ENCODE assay signal across 23 cellular contexts in the genomic region with DNA sequence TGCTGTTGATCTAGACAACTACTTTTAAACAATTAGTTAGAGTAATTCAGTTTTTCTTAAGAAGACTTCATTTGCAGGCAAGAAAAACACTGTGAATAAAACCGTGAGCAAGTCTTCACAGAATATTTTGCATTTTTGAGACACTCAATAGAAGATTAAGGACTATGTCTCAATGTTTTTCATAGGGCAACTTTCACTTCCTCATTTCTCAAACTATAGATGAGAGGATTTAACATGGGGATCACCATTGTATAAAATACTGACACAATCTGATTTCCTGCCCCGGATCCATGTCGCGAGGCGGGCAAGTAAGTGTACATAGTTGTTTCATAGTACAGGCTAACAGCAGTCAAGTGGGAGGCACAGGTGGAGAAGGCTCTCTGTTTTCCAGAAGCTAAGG.
DNase-seq lines count a peak whose midpoint lies in the region; ATAC-seq and TF ChIP-seq lines count a peak whose summit lies in the region.
"Had no signal": no experiment of that assay in that cellular context is flagged by ENCODE, and none has a peak within 500 bp of the region (broad histone marks: within the 10 kb centered on the region; RNA-seq: fewer than 3 reads in every experiment).

No MANE protein-coding gene starts in this region.

- TF ChIP-seq CTCF in OCI-LY7 (conservative IDR thresholded peaks at IDR 0.05; ENCODE audit: low read length) = no peak

- no peak for ATAC-seq in GM21447 (IDR thresholded peaks at IDR 0.05; ENCODE audit: unreplicated experiment)
- ATAC-seq: HepG2, PC-3, Right ventricle myocardium inferior had no signal

- peak; percentile 13 to 44 for DNase-seq in NOMO-1 (lab: John Stamatoyannopoulos, UW; ENCODE audit: unreplicated experiment in 2 of 2)
- DNase-seq in NOMO-1 treated with dmso at 0.1 percent for 144 hours (lab: John Stamatoyannopoulos, UW; ENCODE audit: unreplicated experiment) = no peak
- peak; percentile 28 for DNase-seq in MV-4-11 (lab: John Stamatoyannopoulos, UW)
- peak; percentile 32 for DNase-seq in OCI-LY7 (ENCODE audit: low spot score)
- no peak for DNase-seq in cerebellar nuclear complex (lab: John Stamatoyannopoulos, UW)
- no peak for DNase-seq in putamen (ENCODE audit: low spot score)
- DNase-seq in COLO829 (ENCODE audit: low spot score) = no peak
- DNase-seq: ACHN; BE2C; GOT3; HFFc6; MG63; NCI-H2029 treated with DMSO at 0.1 percent for 48 hours; NCI-H446 treated with DMSO at 0.1 percent for 48 hours; NCI-H82; NK-92 treated with Interleukin-12 subunit alpha and Interleukin-12 subunit beta, amount 100 ng/mL, for 24 hours; PC-3 had no signal

- no peak overlapping the region for H3K27ac ChIP-seq in OCI-LY7 (ENCODE audit: low read depth, low read length, poor library complexity, severe bottlenecking)
- H3K27ac ChIP-seq: 22Rv1, SK-N-MC had no signal

- peaks cover 6% of the 10 kb centered on the region for H3K4me1 ChIP-seq in OCI-LY7 (ENCODE audit: insufficient read depth, low read length, poor library complexity, severe bottlenecking)
- H3K4me1 ChIP-seq: BE2C, HAP-1 had no signal

- H4K20me1 ChIP-seq in OCI-LY7 (ENCODE audit: insufficient read depth, low read length) = no peaks in the 10 kb centered on the region

- no peak overlapping the region for H3K4me2 ChIP-seq in OCI-LY7 (ENCODE audit: low read length)

- no peaks in the 10 kb centered on the region for H3K79me2 ChIP-seq in OCI-LY7 (ENCODE audit: insufficient read depth, low read depth, low read length)

- BruUV-seq in OCI-LY7 (replicated peaks; lab: Mats Ljungman, UMichigan) = no TSS peak

- no peaks in the 10 kb centered on the region for H3K9me3 ChIP-seq in OCI-LY7 (ENCODE audit: low read length)
- H3K9me3 ChIP-seq: BE2C, HAP-1, MG63 had no signal

- intact Hi-C loops in OCI-LY7 (cut with micrococcal nuclease; ENCODE audit: unreplicated experiment) = no loop called here

- H2AFZ ChIP-seq in OCI-LY7 (ENCODE audit: low read length) = no peak overlapping the region

- H3K9me2 ChIP-seq in OCI-LY7 (ENCODE audit: insufficient read depth, low read length) = no peaks in the 10 kb centered on the region

- no peak overlapping the region for H3K4me3 ChIP-seq in OCI-LY7 (ENCODE audit: low read depth, low read length, poor library complexity, severe bottlenecking)
- H3K4me3 ChIP-seq: HAP-1, MG63, SK-N-MC had no signal

- no peaks in the 10 kb centered on the region for H3K36me3 ChIP-seq in OCI-LY7 (ENCODE audit: insufficient read depth, low read length)
- H3K36me3 ChIP-seq: BE2C, HAP-1, MG63 had no signal

- POLR2A ChIA-PET in OCI-LY7 (lab: Charles Lee) = no interaction called here

- CTCF ChIA-PET in OCI-LY7 (lab: Charles Lee; ENCODE audit: unreplicated experiment) = no interaction called here

Comparison
In these comparisons a context has a peak if more than half of its experiments do, and no peak if none do; other contexts are left out.
1. DNase-seq: peak in NOMO-1 (2 of 2), MV-4-11 (single experiment) and OCI-LY7 (single experiment); none in NOMO-1 treated with dmso at 0.1 percent for 144 hours (single experiment), cerebellar nuclear complex (0 of 2), putamen (single experiment) and COLO829 (single experiment).